Comparison of ENCODE assay signal across 8 cellular contexts in genomic region chr12:5022465-5023061, GRCh38. TPM values are rescaled to one million over a fixed set of nuclear protein-coding genes. Genes with fewer than 3 reads are reported as not detected.
DNase-seq lines count a peak whose midpoint lies in the region; ATAC-seq and TF ChIP-seq lines count a peak whose summit lies in the region.

No MANE protein-coding gene starts in this region.

- no peak for TF ChIP-seq POLR2A in body of pancreas (IDR thresholded peaks at IDR 0.05)

- H3K9me3 Mint-ChIP-seq in stimulated activated memory B cell treated with anti-CD40 and anti-IgM and Interleukin-4, amounts not matched to agents 10 μg/mL and 1 μg/mL and 100 μg/mL, for 72 hours = no peaks in the 10 kb centered on the region

- no peaks in the 10 kb centered on the region for H3K4me1 Mint-ChIP-seq in stimulated activated memory B cell treated with anti-CD40 and anti-IgM and Interleukin-4, amounts not matched to agents 10 μg/mL and 1 μg/mL and 100 μg/mL, for 72 hours

- peaks cover 28% of the 10 kb centered on the region for H3K27me3 Mint-ChIP-seq in stimulated activated memory B cell treated with anti-CD40 and anti-IgM and Interleukin-4, amounts not matched to agents 10 μg/mL and 1 μg/mL and 100 μg/mL, for 72 hours

- H3K9me3 ChIP-seq in body of pancreas = no peaks in the 10 kb centered on the region

- ATAC-seq in body of pancreas = peak; percentile 68
- ATAC-seq in stimulated activated memory B cell treated with anti-CD40 and anti-IgM and Interleukin-4, amounts not matched to agents 10 μg/mL and 1 μg/mL and 100 μg/mL, for 72 hours = peak; percentile 50
- no peak for ATAC-seq in GM21367 (IDR thresholded peaks at IDR 0.05; ENCODE audit: unreplicated experiment)

- 14 to 19% methylated on average over 10 to 12 of the region's 12 CpGs for WGBS in body of pancreas, 2 donors

- no peaks in the 10 kb centered on the region for H3K36me3 ChIP-seq in body of pancreas (replicated peaks in 1 of 2; ENCODE audit: insufficient read depth in 1 of 2, low read depth in 2 of 2)

- no peaks in the 10 kb centered on the region for H3K27me3 ChIP-seq in body of pancreas

- no peaks in the 10 kb centered on the region for H3K4me1 ChIP-seq in body of pancreas

- no peak overlapping the region for H3K27ac Mint-ChIP-seq in stimulated activated memory B cell treated with anti-CD40 and anti-IgM and Interleukin-4, amounts not matched to agents 10 μg/mL and 1 μg/mL and 100 μg/mL, for 72 hours

- H3K36me3 Mint-ChIP-seq in stimulated activated memory B cell treated with anti-CD40 and anti-IgM and Interleukin-4, amounts not matched to agents 10 μg/mL and 1 μg/mL and 100 μg/mL, for 72 hours = no peaks in the 10 kb centered on the region

- H3K4me3 Mint-ChIP-seq in stimulated activated memory B cell treated with anti-CD40 and anti-IgM and Interleukin-4, amounts not matched to agents 10 μg/mL and 1 μg/mL and 100 μg/mL, for 72 hours = no peak overlapping the region

- intact Hi-C loops in body of pancreas (cut with DNase I) = no loop called here

- DNase-seq in Daoy (ENCODE audit: low read depth) (peak; percentile 75), HT1080 (ENCODE audit: low read depth) (peak; percentile 7), RKO (ENCODE audit: low spot score) (peak; percentile 43), body of pancreas (peak; percentile 42 to 55 (median 53)), islet precursor cell (peak; percentile 81)
- no peak for DNase-seq in NK-92 treated with Interleukin-12 subunit alpha and Interleukin-12 subunit beta, amount 100 ng/mL, for 24 hours (lab: John Stamatoyannopoulos, UW)

- no peak overlapping the region for H3K27ac ChIP-seq in body of pancreas

- TF ChIP-seq CTCF in body of pancreas (IDR thresholded peaks at IDR 0.05) = peak; percentile 67 to 85 (median 80)

- no peak overlapping the region for H3K4me3 ChIP-seq in body of pancreas

RNA-seq across cellular contexts. Expression of gene KCNA5, which starts 21.1 kb away (rescaled TPM):
- not detected in 2 replicates for total RNA-seq in Daoy (2014; rRNA removed; shearing (Covaris generic))
- total RNA-seq in HT1080 (2014; rRNA removed; shearing (Covaris generic)) = not detected in 2 replicates
- not detected in 2 replicates for polyA plus RNA-seq in HT1080 (2015; cell fraction: cytosol; rRNA removed)
- not detected in 2 replicates for polyA plus RNA-seq in HT1080 (2015; cell fraction: nucleus; rRNA removed)
- 1 to 10 TPM in 1 of 2 donors, under 1 TPM in 1; 0.33 to 2.6 TPM for total RNA-seq in body of pancreas
